In the genomic region with DNA sequence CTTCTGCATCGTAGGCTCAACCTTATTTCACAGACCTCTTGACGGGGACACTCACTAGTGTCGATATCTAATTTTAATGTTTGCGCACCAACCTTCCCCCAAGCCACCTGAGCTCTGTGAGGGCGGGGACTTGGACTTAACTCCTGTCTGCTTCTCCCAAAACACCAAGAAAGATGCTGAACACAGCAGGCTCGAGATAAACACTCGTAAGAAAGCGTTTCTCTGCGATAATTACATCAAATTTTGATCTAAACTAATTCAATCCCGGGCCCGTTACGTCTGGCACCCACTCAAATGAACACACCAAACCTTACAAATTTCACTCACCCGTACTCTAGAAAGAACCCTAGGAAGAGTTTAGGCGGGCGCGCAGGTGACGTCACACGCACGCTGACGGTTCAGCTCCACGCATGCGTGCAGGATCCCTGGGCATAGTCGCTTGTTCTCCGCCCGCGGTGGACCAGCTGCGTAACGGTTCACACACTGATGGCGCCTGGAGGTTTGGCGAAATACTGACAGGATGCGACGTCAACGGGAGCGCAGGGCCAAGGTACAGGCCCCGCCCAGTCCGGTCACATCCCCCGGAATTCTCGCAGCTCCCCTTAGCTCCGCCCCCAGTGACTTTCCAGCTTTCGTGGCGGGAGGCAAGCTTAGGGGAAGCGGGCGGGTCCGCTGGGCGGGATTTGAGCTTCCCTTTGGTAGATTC, we compare ENCODE assay signal across 8 cellular contexts. TPM values are rescaled to one million over a fixed set of nuclear protein-coding genes. Genes with fewer than 3 reads are reported as not detected.
DNase-seq lines count a peak whose midpoint lies in the region; ATAC-seq, FAIRE-seq and TF ChIP-seq lines count a peak whose summit lies in the region.

A gene with protein sequence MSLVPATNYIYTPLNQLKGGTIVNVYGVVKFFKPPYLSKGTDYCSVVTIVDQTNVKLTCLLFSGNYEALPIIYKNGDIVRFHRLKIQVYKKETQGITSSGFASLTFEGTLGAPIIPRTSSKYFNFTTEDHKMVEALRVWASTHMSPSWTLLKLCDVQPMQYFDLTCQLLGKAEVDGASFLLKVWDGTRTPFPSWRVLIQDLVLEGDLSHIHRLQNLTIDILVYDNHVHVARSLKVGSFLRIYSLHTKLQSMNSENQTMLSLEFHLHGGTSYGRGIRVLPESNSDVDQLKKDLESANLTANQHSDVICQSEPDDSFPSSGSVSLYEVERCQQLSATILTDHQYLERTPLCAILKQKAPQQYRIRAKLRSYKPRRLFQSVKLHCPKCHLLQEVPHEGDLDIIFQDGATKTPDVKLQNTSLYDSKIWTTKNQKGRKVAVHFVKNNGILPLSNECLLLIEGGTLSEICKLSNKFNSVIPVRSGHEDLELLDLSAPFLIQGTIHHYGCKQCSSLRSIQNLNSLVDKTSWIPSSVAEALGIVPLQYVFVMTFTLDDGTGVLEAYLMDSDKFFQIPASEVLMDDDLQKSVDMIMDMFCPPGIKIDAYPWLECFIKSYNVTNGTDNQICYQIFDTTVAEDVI (minus strand): TSS at position 359 of the 706 bp plus-strand sequence. CDS start 32,652 bp downstream, outside the sequence.

- TF ChIP-seq CTCF in H1 (IDR thresholded peaks at IDR 0.05; ENCODE audit: control extremely low read depth in 1 of 3, insufficient read depth in 1 of 3, low read depth in 1 of 3, low read length in 3 of 3) = no peak

- CTCF ChIA-PET in H1 (lab: Charles Lee; ENCODE audit: partially characterized antibody) = interaction anchor here (0.6 kb wide), 1 partner anchor 29 kb away, joined by 6 read pairs; no protein-coding TSS in a partner anchor

- H3K18ac ChIP-seq in H1 (ENCODE audit: extremely low read depth, low read length) = peak within 1 kb of the TSS; percentile 11; the same call in 1 of the 2 replicates

- WGBS in H1 (ENCODE audit: extremely low coverage in 1 of 2, insufficient coverage in 1 of 2, insufficient read length in 1 of 2, insufficient replicate concordance in 2 of 2, low coverage in 1 of 2, low lambda C conversion rate in 2 of 2, missing lambda C conversion rate in 1 of 2), 2 experiments = 1% methylated on average over 43 of the region's 45 CpGs; no CpG with 5 or more reads in 1 of the 2 experiments

- no peak within 1 kb of the TSS for H2AK5ac ChIP-seq in H1 (ENCODE audit: low read depth, low read length)

- H3K23me2 ChIP-seq in H1 (ENCODE audit: low read depth, low read length) = no peaks in the 10 kb centered on the region

- H4K20me1 ChIP-seq in H1 (replicated peaks in 1 of 2; ENCODE audit: control insufficient read depth in 1 of 2, insufficient read depth in 2 of 2, low read length in 2 of 2) = peaks cover 0 to 2% of the 10 kb centered on the region in 2 experiments

- H2BK5ac ChIP-seq in H1 (ENCODE audit: low read depth, low read length) = no peak within 1 kb of the TSS; the same call in 1 of the 2 replicates

- peak within 1 kb of the TSS; percentile 67 to 95 (median 82) for H3K9ac ChIP-seq in H1 (replicated peaks in 1 of 4; ENCODE audit: extremely low read depth in 1 of 4, low read depth in 3 of 4, low read length in 3 of 4)

- no peaks in the 10 kb centered on the region; a peak in 1 of 8 replicates for H3K36me3 ChIP-seq in H1 (ENCODE audit: control insufficient read depth in 2 of 4, insufficient read depth in 4 of 4, low read length in 3 of 4)

- no peaks in the 10 kb centered on the region for H3K4me1 ChIP-seq in H1 (replicated peaks in 1 of 4; ENCODE audit: control insufficient read depth in 3 of 4, insufficient read depth in 4 of 4, low read length in 3 of 4)

- peaks cover 0 to 44% of the 10 kb centered on the region in 2 experiments; a peak in 2 of 4 replicates for H3K79me2 ChIP-seq in H1 (ENCODE audit: control insufficient read depth in 1 of 2, insufficient read depth in 2 of 2, low read length in 2 of 2)

- no peaks in the 10 kb centered on the region; the same call in 1 of the 2 replicates for H3K79me1 ChIP-seq in H1 (ENCODE audit: low read depth, low read length)

- DNase-seq in COLO829 (ENCODE audit: low spot score) (peak; percentile 99), HTR-8/SVneo (ENCODE audit: insufficient read length, low spot score) (peak; percentile 88), NOMO-1 treated with dmso at 0.1 percent for 144 hours (lab: John Stamatoyannopoulos, UW; ENCODE audit: unreplicated experiment) (peak; percentile 89), H1 (ENCODE audit: low read depth in 1 of 2, low spot score in 2 of 2) (peak; percentile 95 to 99), memory B cell (ENCODE audit: low spot score in 2 of 2) (peak; percentile 92)
- peak; percentile 79 to 94 (median 93) for DNase-seq in activated CD8-positive, alpha-beta memory T cell treated with anti-CD3 and anti-CD28 coated beads for 48 hours (ENCODE audit: low read depth in 2 of 3, low spot score in 2 of 3)
- peak; percentile 96 for DNase-seq in stimulated activated CD8-positive, alpha-beta memory T cell treated with anti-CD3 and anti-CD28 coated beads, Interleukin-12 subunit alpha, Interleukin-12 subunit beta, amount 100 ng/mL, for 24 hours (ENCODE audit: extremely low read depth)

- H3K4me1 Mint-ChIP-seq in memory B cell = peaks cover 14% of the 10 kb centered on the region

- H4K8ac ChIP-seq in H1 (ENCODE audit: extremely low read depth, insufficient read depth, low read length) = no peak within 1 kb of the TSS

- peak; percentile 86 for FAIRE-seq in HTR-8/SVneo (lab: Jason Lieb, UNC)
- FAIRE-seq in H1 (lab: Jason Lieb, UNC) = peak; percentile 92

- POLR2A ChIA-PET in H1 (lab: Charles Lee; ENCODE audit: partially characterized antibody) = no interaction called here

- TF ChIP-seq RAD21 in H1 (IDR thresholded peaks at IDR 0.05 in 1 of 2, conservative IDR thresholded peaks at IDR 0.05 in 1 of 2; ENCODE audit: low read depth in 2 of 2, low read length in 2 of 2) = no peak

- ATAC-seq in GM21367 (IDR thresholded peaks at IDR 0.05; ENCODE audit: unreplicated experiment) (peak; percentile 100), memory B cell (ENCODE audit: low read depth) (peak; percentile 93)

- H3K4me2 ChIP-seq in H1 (ENCODE audit: insufficient read depth in 1 of 2, low read depth in 2 of 2, low read length in 2 of 2) = peak within 1 kb of the TSS; percentile 66 to 79

- peak in 1 of 2 experiments; percentile 78; a peak in 2 of 3 replicates for TF ChIP-seq POLR2A in H1 (IDR thresholded peaks at IDR 0.05; ENCODE audit: control extremely low read depth in 1 of 2, low read depth in 2 of 2, low read length in 2 of 2)

- H3K14ac ChIP-seq in H1 (ENCODE audit: insufficient read length) = no peak within 1 kb of the TSS

- no peaks in the 10 kb centered on the region for H3K27me3 Mint-ChIP-seq in memory B cell

- H3K23ac ChIP-seq in H1 (ENCODE audit: insufficient read length) = no peak within 1 kb of the TSS

- no peaks in the 10 kb centered on the region for H3K27me3 ChIP-seq in H1 (replicated peaks in 1 of 4; ENCODE audit: control insufficient read depth in 3 of 4, extremely low read depth in 1 of 4, insufficient read depth in 3 of 4, low read length in 3 of 4)

- H2AFZ ChIP-seq in H1 (ENCODE audit: low read length) = peak within 1 kb of the TSS; percentile 97

- no peak within 1 kb of the TSS for H2BK20ac ChIP-seq in H1 (ENCODE audit: low read length)

- H4K5ac ChIP-seq in H1 (ENCODE audit: insufficient read length, low read depth, low read length) = peak within 1 kb of the TSS; percentile 18

- no peaks in the 10 kb centered on the region for H3K9me3 ChIP-seq in H1 (ENCODE audit: insufficient read depth in 2 of 2, low read depth in 1 of 2, low read length in 1 of 2)

- no peak within 1 kb of the TSS for H4K91ac ChIP-seq in H1 (replicated peaks; ENCODE audit: insufficient read length, low read length)

- H3K56ac ChIP-seq in H1 (replicated peaks; ENCODE audit: insufficient read length, low read depth, low read length) = no peak within 1 kb of the TSS

- no peak within 1 kb of the TSS for H2BK15ac ChIP-seq in H1 (ENCODE audit: low read length)

- peak within 1 kb of the TSS; percentile 69 to 88 (median 78) for H3K4me3 ChIP-seq in H1 (ENCODE audit: extremely low read depth in 1 of 4, insufficient read depth in 2 of 4, low read depth in 3 of 4, low read length in 4 of 4)

- peaks cover 20% of the 10 kb centered on the region for H3K36me3 Mint-ChIP-seq in memory B cell

- no peaks in the 10 kb centered on the region for H3K9me3 Mint-ChIP-seq in memory B cell

- peak within 1 kb of the TSS; percentile 88 for H3K4me3 Mint-ChIP-seq in memory B cell

- H2BK12ac ChIP-seq in H1 (ENCODE audit: low read depth, low read length) = no peak within 1 kb of the TSS

- H3K27ac ChIP-seq in H1 (ENCODE audit: low read depth, low read length) = peak within 1 kb of the TSS; percentile 55

- peak within 1 kb of the TSS; percentile 93 for H3K27ac Mint-ChIP-seq in memory B cell

- TF ChIP-seq EP300 in H1 (IDR thresholded peaks at IDR 0.05; ENCODE audit: borderline replicate concordance in 1 of 2, low read depth in 2 of 2, low read length in 2 of 2) = no peak; a peak in 1 of 3 replicates

- H3K4ac ChIP-seq in H1 (replicated peaks; ENCODE audit: insufficient read length, low read depth, low read length) = no peak within 1 kb of the TSS

- H2BK120ac ChIP-seq in H1 (replicated peaks; ENCODE audit: low read depth, low read length) = no peak within 1 kb of the TSS

TF ChIP-seq in H1, 55 proteins besides CTCF, POLR2A, EP300 and RAD21 (continues in another document):
- TF ChIP-seq, protein P1, sequence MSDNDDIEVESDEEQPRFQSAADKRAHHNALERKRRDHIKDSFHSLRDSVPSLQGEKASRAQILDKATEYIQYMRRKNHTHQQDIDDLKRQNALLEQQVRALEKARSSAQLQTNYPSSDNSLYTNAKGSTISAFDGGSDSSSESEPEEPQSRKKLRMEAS (IDR thresholded peaks at IDR 0.05) = peak; percentile 70; the same call in 1 of the 2 replicates
- TF ChIP-seq SIRT6 (IDR thresholded peaks at IDR 0.05; ENCODE audit: low read length) = no peak
- peak; percentile 59 for TF ChIP-seq KDM4A (IDR thresholded peaks at IDR 0.05; ENCODE audit: low read depth, low read length, severe bottlenecking)
- TF ChIP-seq SP1 (IDR thresholded peaks at IDR 0.05; ENCODE audit: low read depth, low read length) = peak; percentile 33; the same call in 1 of the 2 replicates
- TF ChIP-seq NANOG (IDR thresholded peaks at IDR 0.05; ENCODE audit: insufficient read depth, low read depth, low read length, poor library complexity, severe bottlenecking) = no peak
- TF ChIP-seq CEBPB (IDR thresholded peaks at IDR 0.05; ENCODE audit: low read depth, low read length) = no peak

RNA-seq across cellular contexts. Expression of the gene that starts here (rescaled TPM):
- 21.3 and 22.8 TPM in 2 replicates for total RNA-seq in H1 (2021; fragmentation: NEBNext Ultra II Directional; extraction: Animal tissue kit (Norgen Biotek cat#: 25700))
- polyA plus RNA-seq in H1 (2011; rRNA removed) = 8.9 and 13.1 TPM in 2 replicates
- 16.1 TPM for polyA plus RNA-seq in H1 (2011; cell fraction: cytosol; rRNA removed)
- polyA plus RNA-seq in H1 (2011; cell fraction: nucleus; rRNA removed) = 10.3 TPM
- 10.1 to 22.1 TPM (median 14.3 TPM) in 4 replicates for polyA plus RNA-seq in H1 (2012, experiment 1 of 2)
- polyA plus RNA-seq in H1 (2012, experiment 2 of 2) = 0.59 TPM
- 18.3 TPM for polyA plus RNA-seq in H1 (2013, experiment 1 of 2)
- polyA plus RNA-seq in H1 (2013, experiment 2 of 2) = 17.0 TPM
- polyA minus RNA-seq in H1 (2011; rRNA and poly(A)+ RNA removed) = 62.3 and 97.8 TPM in 2 replicates
- 25.9 TPM for polyA minus RNA-seq in H1 (2011; cell fraction: cytosol; rRNA and poly(A)+ RNA removed)
- polyA minus RNA-seq in H1 (2011; cell fraction: nucleus; rRNA and poly(A)+ RNA removed) = 108 TPM

Comparison
In these comparisons a context has a peak if more than half of its experiments do, and no peak if none do; other contexts are left out.
1. Peak in every context shown above with its lines: DNase-seq, ATAC-seq, H3K4me3 ChIP-seq and H3K27ac ChIP-seq.